In genomic region chr11:119047205-119047604, GRCh38 we compare ENCODE assay signal across 20 cellular contexts.
"Had no signal": no experiment of that assay in that cellular context is flagged by ENCODE, and none has a peak within 500 bp of the region (broad histone marks: within the 10 kb centered on the region; RNA-seq: fewer than 3 reads in every experiment).

No MANE protein-coding gene starts in this region.

- H3K27me3 Mint-ChIP-seq: naive B cell; progenitor cell of endocrine pancreas; stimulated activated memory B cell treated with anti-CD40 and anti-IgM and Interleukin-4, amounts not matched to agents 10 μg/mL and 1 μg/mL and 100 μg/mL, for 72 hours; stimulated activated naive CD8-positive, alpha-beta T cell treated with anti-CD3 and anti-CD28 coated beads, Interleukin-15, Interleukin-2, amounts not matched to agents 100 ng/mL and 50 ng/mL, for 24 hours had no signal

- ATAC-seq: esophagus mucosa; heart left ventricle; pancreas; right cardiac atrium; stimulated activated memory B cell treated with anti-CD40 and anti-IgM and Interleukin-4, amounts not matched to agents 10 μg/mL and 1 μg/mL and 100 μg/mL, for 72 hours had no signal

- H3K9me3 Mint-ChIP-seq: naive B cell; nephron; stimulated activated memory B cell treated with anti-CD40 and anti-IgM and Interleukin-4, amounts not matched to agents 10 μg/mL and 1 μg/mL and 100 μg/mL, for 72 hours; stimulated activated naive CD8-positive, alpha-beta T cell treated with anti-CD3 and anti-CD28 coated beads, Interleukin-15, Interleukin-2, amounts not matched to agents 100 ng/mL and 50 ng/mL, for 24 hours had no signal

- H3K4me1 Mint-ChIP-seq: nephron had no signal

- H3K27ac Mint-ChIP-seq: nephron; progenitor cell of endocrine pancreas; stimulated activated memory B cell treated with anti-CD40 and anti-IgM and Interleukin-4, amounts not matched to agents 10 μg/mL and 1 μg/mL and 100 μg/mL, for 72 hours; stimulated activated naive CD8-positive, alpha-beta T cell treated with anti-CD3 and anti-CD28 coated beads, Interleukin-15, Interleukin-2, amounts not matched to agents 100 ng/mL and 50 ng/mL, for 24 hours had no signal

- DNase-seq: dorsolateral prefrontal cortex; effector CD8-positive, alpha-beta T cell; heart left ventricle; hippocampal formation; kidney glomerular epithelial cell; mesendoderm; naive B cell; occipital lobe; right cardiac atrium; small intestine; stimulated activated CD4-positive, alpha-beta T cell treated with anti-CD3 and anti-CD28 coated beads, Interleukin-2, amount 100 ng/mL, for 48 hours; tibial artery; upper lobe of left lung; uterus had no signal

- H3K4me3 Mint-ChIP-seq: naive B cell; nephron; stimulated activated memory B cell treated with anti-CD40 and anti-IgM and Interleukin-4, amounts not matched to agents 10 μg/mL and 1 μg/mL and 100 μg/mL, for 72 hours; stimulated activated naive CD8-positive, alpha-beta T cell treated with anti-CD3 and anti-CD28 coated beads, Interleukin-15, Interleukin-2, amounts not matched to agents 100 ng/mL and 50 ng/mL, for 24 hours had no signal
